3 cellular contexts compared by ENCODE assay signal in the genomic region with DNA sequence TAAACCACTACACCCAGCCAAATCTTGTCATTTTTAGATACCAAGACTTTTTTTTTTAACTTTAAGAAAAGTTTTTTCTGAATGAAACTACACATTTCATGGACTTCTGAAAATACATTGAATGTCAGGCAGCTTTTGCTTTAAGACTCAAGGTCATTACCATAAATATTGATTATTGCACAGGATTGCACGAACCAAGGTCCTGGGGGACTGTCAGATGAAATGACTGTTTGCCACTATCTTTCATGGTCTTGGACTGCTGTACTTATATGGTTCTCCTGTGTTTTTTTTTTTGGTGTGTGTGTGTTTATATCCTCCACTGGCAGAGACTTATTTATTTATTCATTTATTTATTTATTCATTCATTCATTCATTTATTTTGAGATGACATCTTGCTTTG.
TF ChIP-seq lines count a peak whose summit lies in the region.

No MANE protein-coding gene starts in this region.

TF ChIP-seq in HepG2, 621 proteins besides CTCF, POLR2A, EP300 and RAD21:
- 0 out of 2 replicates have a peak, but pooled peaks have one; percentile 3 for TF ChIP-seq THAP11 (CRISPR knock-in tag; IDR thresholded peaks at IDR 0.05)
- TF ChIP-seq ELF1 (CRISPR knock-in tag; IDR thresholded peaks at IDR 0.05) = no peak
- TF ChIP-seq, protein P1, sequence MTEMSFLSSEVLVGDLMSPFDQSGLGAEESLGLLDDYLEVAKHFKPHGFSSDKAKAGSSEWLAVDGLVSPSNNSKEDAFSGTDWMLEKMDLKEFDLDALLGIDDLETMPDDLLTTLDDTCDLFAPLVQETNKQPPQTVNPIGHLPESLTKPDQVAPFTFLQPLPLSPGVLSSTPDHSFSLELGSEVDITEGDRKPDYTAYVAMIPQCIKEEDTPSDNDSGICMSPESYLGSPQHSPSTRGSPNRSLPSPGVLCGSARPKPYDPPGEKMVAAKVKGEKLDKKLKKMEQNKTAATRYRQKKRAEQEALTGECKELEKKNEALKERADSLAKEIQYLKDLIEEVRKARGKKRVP (CRISPR knock-in tag; IDR thresholded peaks at IDR 0.05) = peak in 1 of 2 experiments; percentile 64; a peak in 2 of 4 replicates
- TF ChIP-seq ONECUT2 (CRISPR knock-in tag; IDR thresholded peaks at IDR 0.05) = peak; percentile 67; the same call in 1 of the 2 replicates
- TF ChIP-seq GATAD2A (CRISPR knock-in tag; IDR thresholded peaks at IDR 0.05) = 0 out of 2 replicates have a peak, but pooled peaks have one; percentile 15
- peak; percentile 27; the same call in 1 of the 2 replicates for TF ChIP-seq CEBPB (IDR thresholded peaks at IDR 0.05; ENCODE audit: borderline replicate concordance, low read depth, low read length)
- no peak for TF ChIP-seq SRSF1 (optimal IDR thresholded peaks at IDR 0.05; ENCODE audit: low read depth, low read length)
- TF ChIP-seq ZNF770 (CRISPR knock-in tag; IDR thresholded peaks at IDR 0.05) = peak; percentile 34; the same call in 1 of the 2 replicates

TF ChIP-seq in WTC11, 78 proteins besides CTCF, POLR2A, EP300 and RAD21:
- TF ChIP-seq GABPB1 (CRISPR knock-in tag; IDR thresholded peaks at IDR 0.05) (0 out of 2 replicates have a peak, but pooled peaks have one; percentile 34), ZSCAN18 (CRISPR knock-in tag; IDR thresholded peaks at IDR 0.05) (no peak), ZNF423 (CRISPR knock-in tag; IDR thresholded peaks at IDR 0.05) (no peak), FOXJ3 (CRISPR knock-in tag; IDR thresholded peaks at IDR 0.05; ENCODE audit: borderline replicate concordance) (no peak)
- TF ChIP-seq, protein P2, sequence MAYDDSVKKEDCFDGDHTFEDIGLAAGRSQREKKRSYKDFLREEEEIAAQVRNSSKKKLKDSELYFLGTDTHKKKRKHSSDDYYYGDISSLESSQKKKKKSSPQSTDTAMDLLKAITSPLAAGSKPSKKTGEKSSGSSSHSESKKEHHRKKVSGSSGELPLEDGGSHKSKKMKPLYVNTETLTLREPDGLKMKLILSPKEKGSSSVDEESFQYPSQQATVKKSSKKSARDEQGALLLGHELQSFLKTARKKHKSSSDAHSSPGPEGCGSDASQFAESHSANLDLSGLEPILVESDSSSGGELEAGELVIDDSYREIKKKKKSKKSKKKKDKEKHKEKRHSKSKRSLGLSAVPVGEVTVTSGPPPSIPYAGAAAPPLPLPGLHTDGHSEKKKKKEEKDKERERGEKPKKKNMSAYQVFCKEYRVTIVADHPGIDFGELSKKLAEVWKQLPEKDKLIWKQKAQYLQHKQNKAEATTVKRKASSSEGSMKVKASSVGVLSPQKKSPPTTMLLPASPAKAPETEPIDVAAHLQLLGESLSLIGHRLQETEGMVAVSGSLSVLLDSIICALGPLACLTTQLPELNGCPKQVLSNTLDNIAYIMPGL (CRISPR knock-in tag; IDR thresholded peaks at IDR 0.05) = no peak
- TF ChIP-seq, protein P3, sequence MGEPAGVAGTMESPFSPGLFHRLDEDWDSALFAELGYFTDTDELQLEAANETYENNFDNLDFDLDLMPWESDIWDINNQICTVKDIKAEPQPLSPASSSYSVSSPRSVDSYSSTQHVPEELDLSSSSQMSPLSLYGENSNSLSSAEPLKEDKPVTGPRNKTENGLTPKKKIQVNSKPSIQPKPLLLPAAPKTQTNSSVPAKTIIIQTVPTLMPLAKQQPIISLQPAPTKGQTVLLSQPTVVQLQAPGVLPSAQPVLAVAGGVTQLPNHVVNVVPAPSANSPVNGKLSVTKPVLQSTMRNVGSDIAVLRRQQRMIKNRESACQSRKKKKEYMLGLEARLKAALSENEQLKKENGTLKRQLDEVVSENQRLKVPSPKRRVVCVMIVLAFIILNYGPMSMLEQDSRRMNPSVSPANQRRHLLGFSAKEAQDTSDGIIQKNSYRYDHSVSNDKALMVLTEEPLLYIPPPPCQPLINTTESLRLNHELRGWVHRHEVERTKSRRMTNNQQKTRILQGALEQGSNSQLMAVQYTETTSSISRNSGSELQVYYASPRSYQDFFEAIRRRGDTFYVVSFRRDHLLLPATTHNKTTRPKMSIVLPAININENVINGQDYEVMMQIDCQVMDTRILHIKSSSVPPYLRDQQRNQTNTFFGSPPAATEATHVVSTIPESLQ (CRISPR knock-in tag; IDR thresholded peaks at IDR 0.05) = no peak
- TF ChIP-seq, protein P4, sequence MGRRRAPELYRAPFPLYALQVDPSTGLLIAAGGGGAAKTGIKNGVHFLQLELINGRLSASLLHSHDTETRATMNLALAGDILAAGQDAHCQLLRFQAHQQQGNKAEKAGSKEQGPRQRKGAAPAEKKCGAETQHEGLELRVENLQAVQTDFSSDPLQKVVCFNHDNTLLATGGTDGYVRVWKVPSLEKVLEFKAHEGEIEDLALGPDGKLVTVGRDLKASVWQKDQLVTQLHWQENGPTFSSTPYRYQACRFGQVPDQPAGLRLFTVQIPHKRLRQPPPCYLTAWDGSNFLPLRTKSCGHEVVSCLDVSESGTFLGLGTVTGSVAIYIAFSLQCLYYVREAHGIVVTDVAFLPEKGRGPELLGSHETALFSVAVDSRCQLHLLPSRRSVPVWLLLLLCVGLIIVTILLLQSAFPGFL (CRISPR knock-in tag; IDR thresholded peaks at IDR 0.05; ENCODE audit: borderline replicate concordance) = no peak
- TF ChIP-seq, protein P5, sequence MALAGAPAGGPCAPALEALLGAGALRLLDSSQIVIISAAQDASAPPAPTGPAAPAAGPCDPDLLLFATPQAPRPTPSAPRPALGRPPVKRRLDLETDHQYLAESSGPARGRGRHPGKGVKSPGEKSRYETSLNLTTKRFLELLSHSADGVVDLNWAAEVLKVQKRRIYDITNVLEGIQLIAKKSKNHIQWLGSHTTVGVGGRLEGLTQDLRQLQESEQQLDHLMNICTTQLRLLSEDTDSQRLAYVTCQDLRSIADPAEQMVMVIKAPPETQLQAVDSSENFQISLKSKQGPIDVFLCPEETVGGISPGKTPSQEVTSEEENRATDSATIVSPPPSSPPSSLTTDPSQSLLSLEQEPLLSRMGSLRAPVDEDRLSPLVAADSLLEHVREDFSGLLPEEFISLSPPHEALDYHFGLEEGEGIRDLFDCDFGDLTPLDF (CRISPR knock-in tag; IDR thresholded peaks at IDR 0.05) = no peak
- TF ChIP-seq, protein P6, sequence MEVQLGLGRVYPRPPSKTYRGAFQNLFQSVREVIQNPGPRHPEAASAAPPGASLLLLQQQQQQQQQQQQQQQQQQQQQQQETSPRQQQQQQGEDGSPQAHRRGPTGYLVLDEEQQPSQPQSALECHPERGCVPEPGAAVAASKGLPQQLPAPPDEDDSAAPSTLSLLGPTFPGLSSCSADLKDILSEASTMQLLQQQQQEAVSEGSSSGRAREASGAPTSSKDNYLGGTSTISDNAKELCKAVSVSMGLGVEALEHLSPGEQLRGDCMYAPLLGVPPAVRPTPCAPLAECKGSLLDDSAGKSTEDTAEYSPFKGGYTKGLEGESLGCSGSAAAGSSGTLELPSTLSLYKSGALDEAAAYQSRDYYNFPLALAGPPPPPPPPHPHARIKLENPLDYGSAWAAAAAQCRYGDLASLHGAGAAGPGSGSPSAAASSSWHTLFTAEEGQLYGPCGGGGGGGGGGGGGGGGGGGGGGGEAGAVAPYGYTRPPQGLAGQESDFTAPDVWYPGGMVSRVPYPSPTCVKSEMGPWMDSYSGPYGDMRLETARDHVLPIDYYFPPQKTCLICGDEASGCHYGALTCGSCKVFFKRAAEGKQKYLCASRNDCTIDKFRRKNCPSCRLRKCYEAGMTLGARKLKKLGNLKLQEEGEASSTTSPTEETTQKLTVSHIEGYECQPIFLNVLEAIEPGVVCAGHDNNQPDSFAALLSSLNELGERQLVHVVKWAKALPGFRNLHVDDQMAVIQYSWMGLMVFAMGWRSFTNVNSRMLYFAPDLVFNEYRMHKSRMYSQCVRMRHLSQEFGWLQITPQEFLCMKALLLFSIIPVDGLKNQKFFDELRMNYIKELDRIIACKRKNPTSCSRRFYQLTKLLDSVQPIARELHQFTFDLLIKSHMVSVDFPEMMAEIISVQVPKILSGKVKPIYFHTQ (CRISPR knock-in tag; IDR thresholded peaks at IDR 0.05) = no peak
TF ChIP-seq in WTC11: peak in this region for 1.

TF ChIP-seq in GM12891, 5 proteins besides CTCF, POLR2A, EP300 and RAD21:
- TF ChIP-seq SPI1 (IDR thresholded peaks at IDR 0.05; ENCODE audit: low read depth, low read length) (no peak), TAF1 (IDR thresholded peaks at IDR 0.05; ENCODE audit: low read depth, low read length) (no peak), POLR2AphosphoS5 (IDR thresholded peaks at IDR 0.05; ENCODE audit: low read depth, low read length) (no peak), POU2F2 (IDR thresholded peaks at IDR 0.05; ENCODE audit: low read depth, low read length) (no peak), PAX5 (IDR thresholded peaks at IDR 0.05; ENCODE audit: insufficient read depth, low read length, severe bottlenecking) (no peak)
TF ChIP-seq in GM12891: peak in this region for 0.
